ENCODE assay signal across 11 cellular contexts in the genomic region with DNA sequence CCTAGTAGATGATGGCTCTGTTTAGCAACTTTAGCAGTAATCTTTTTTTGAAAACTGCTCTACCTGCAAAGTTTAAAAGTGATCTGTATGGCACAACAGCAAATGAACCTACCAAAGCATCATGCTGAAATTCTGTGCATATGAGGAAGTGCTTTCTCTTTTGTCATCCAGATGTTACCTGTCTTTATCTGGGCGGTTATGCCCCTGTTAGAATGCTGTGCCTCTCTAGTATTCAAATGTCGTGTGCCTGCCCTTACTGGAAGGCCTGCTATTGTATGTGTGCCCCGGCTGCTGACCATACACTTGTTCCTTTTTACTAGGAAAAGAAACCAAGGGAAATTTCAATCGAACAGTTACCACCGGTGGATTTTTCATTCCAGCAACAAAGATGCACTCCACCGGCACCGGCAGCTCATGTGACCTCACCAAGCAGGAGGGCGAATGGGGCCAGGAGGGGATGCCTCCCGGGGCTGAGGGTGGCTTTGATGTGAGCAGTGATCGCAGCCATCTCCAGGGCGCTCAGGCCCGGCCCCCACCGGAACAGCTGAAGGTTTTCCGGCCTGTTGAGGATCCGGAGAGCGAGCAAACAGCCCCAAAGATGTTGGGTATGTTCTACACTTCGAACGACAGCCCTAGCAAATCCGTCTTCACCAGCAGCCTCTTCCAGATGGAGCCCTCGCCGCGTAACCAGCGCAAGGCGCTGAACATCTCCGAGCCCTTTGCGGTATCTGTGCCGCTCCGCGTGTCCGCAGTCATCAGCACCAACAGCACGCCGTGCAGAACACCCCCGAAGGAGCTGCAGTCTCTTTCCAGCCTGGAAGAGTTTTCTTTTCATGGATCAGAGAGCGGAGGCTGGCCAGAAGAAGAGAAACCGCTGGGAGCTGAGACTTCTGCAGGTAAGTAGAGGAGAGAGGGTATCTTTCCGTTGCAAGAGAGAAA.
DNase-seq lines count a peak whose midpoint lies in the region; ATAC-seq and FAIRE-seq lines count a peak whose summit lies in the region.
"Had no signal": no experiment of that assay in that cellular context is flagged by ENCODE, and none has a peak within 500 bp of the region (broad histone marks: within the 10 kb centered on the region; RNA-seq: fewer than 3 reads in every experiment).

No MANE protein-coding gene starts in this region.

- no peak for FAIRE-seq in frontal cortex (lab: Jason Lieb, UNC)

- no peaks in the 10 kb centered on the region for H3K9me3 Mint-ChIP-seq in memory B cell

- DNase-seq in memory B cell (ENCODE audit: low spot score in 2 of 2) (peak in 1 of 2 donors; percentile 5), Ammon's horn (ENCODE audit: low spot score) (no peak), anterior cingulate cortex (lab: John Stamatoyannopoulos, UW) (no peak), DMS53 (lab: John Stamatoyannopoulos, UW) (no peak), frontal cortex (ENCODE audit: low spot score in 2 of 2) (no peak)
- DNase-seq: activated CD4-positive, alpha-beta T cell treated with anti-CD3 and anti-CD28 coated beads, Interleukin-2, amount 50 U/mL, for 48 hours; GOT3; IMR-90 had no signal

- ATAC-seq in GM18909 (IDR thresholded peaks at IDR 0.05; ENCODE audit: poor library complexity, unreplicated experiment) (peak; percentile 66), GM21717 (IDR thresholded peaks at IDR 0.05; ENCODE audit: unreplicated experiment) (peak; percentile 74), HG03354 (IDR thresholded peaks at IDR 0.05; ENCODE audit: poor library complexity, severe bottlenecking, unreplicated experiment) (peak; percentile 81), memory B cell (ENCODE audit: low read depth) (peak; percentile 90)

- peaks cover 7% of the 10 kb centered on the region for H3K4me1 Mint-ChIP-seq in memory B cell

- H3K27ac Mint-ChIP-seq in memory B cell = peak overlapping the region; percentile 92

- no peaks in the 10 kb centered on the region for H3K27me3 Mint-ChIP-seq in memory B cell

- peaks cover 9% of the 10 kb centered on the region for H3K36me3 Mint-ChIP-seq in memory B cell

- H3K4me3 Mint-ChIP-seq in memory B cell = peak overlapping the region; percentile 73
